8 cellular contexts compared by ENCODE assay signal in genomic region chr17:80259642-80260535, GRCh38. TPM values are rescaled to one million over a fixed set of nuclear protein-coding genes. Genes with fewer than 3 reads are reported as not detected.
A peak's percentile ranks its signal among the peaks of the same experiment; 100 is the strongest.
DNase-seq lines count a peak whose midpoint lies in the region; ATAC-seq and TF ChIP-seq lines count a peak whose summit lies in the region.

No MANE protein-coding gene starts in this region.

- peak overlapping the region; percentile 94 to 98 (median 96) for H3K27ac Mint-ChIP-seq in CD4-positive, alpha-beta memory T cell

- peak overlapping the region; percentile 89 for H3K27ac ChIP-seq in CD4-positive, alpha-beta memory T cell (ENCODE audit: low read depth, low read length)
- peak overlapping the region; percentile 94 for H3K27ac ChIP-seq in lower lobe of right lung

- peak; percentile 80 to 84 (median 82) for DNase-seq in CD4-positive, alpha-beta memory T cell
- peak; percentile 70 to 84 for DNase-seq in NCI-H1930 (lab: John Stamatoyannopoulos, UW)
- DNase-seq in activated CD4-positive, alpha-beta T cell treated with anti-CD3 and anti-CD28 coated beads, Interleukin-2, amount 50 U/mL, for 4 hours, result peak; percentile 64 to 74
- peak; percentile 90 for DNase-seq in ecto neural progenitor cell (ENCODE audit: low spot score)
- peak; percentile 81 for DNase-seq in lower lobe of right lung
- DNase-seq in stimulated activated CD4-positive, alpha-beta T cell treated with anti-CD3 and anti-CD28 coated beads, TNF-alpha, amount 100 ng/mL, for 4 hours (ENCODE audit: low read depth in 3 of 3), result peak; percentile 56 to 69 (median 64)

- H3K36me3 Mint-ChIP-seq in CD4-positive, alpha-beta memory T cell, result peaks cover 0 to 22% of the 10 kb centered on the region in 2 donors

- H3K27me3 Mint-ChIP-seq in CD4-positive, alpha-beta memory T cell, result no peaks in the 10 kb centered on the region

- H3K4me3 Mint-ChIP-seq in CD4-positive, alpha-beta memory T cell, result peak overlapping the region; percentile 79 to 92 (median 90)

- H3K9me3 Mint-ChIP-seq in CD4-positive, alpha-beta memory T cell, result peaks cover 0 to 2% (median 0%) of the 10 kb centered on the region in 8 donors

- no peaks in the 10 kb centered on the region for H3K27me3 ChIP-seq in CD4-positive, alpha-beta memory T cell (ENCODE audit: insufficient read depth, low read length)
- H3K27me3 ChIP-seq in lower lobe of right lung (ENCODE audit: low read depth), result no peaks in the 10 kb centered on the region

- CTCF ChIA-PET in CD4-positive, alpha-beta memory T cell (lab: Charles Lee; ENCODE audit: partially characterized antibody), result interaction anchor here (1.6 kb wide), 1 partner anchor 49 kb away, joined by 3 read pairs; no protein-coding TSS in a partner anchor

- H3K4me1 Mint-ChIP-seq in CD4-positive, alpha-beta memory T cell, result peaks cover 33 to 74% (median 45%) of the 10 kb centered on the region in 4 donors

- H3K36me3 ChIP-seq in CD4-positive, alpha-beta memory T cell (ENCODE audit: insufficient read depth, low read length), result no peaks in the 10 kb centered on the region
- H3K36me3 ChIP-seq in lower lobe of right lung, result no peaks in the 10 kb centered on the region

- H3K9me3 ChIP-seq in CD4-positive, alpha-beta memory T cell (ENCODE audit: control insufficient read depth in 1 of 2, low read length in 2 of 2), result no peaks in the 10 kb centered on the region
- no peaks in the 10 kb centered on the region for H3K9me3 ChIP-seq in lower lobe of right lung

- TF ChIP-seq CTCF in lower lobe of right lung (IDR thresholded peaks at IDR 0.05), result no peak

- peak overlapping the region in 1 of 2 donors; percentile 34 for H3K4me3 ChIP-seq in CD4-positive, alpha-beta memory T cell (ENCODE audit: low read length in 2 of 2)
- peak overlapping the region; percentile 67 for H3K4me3 ChIP-seq in lower lobe of right lung

- ATAC-seq in GM21737 (IDR thresholded peaks at IDR 0.05; ENCODE audit: unreplicated experiment) (peak; percentile 30), lower lobe of right lung (peak; percentile 77 to 81), GM21367 (IDR thresholded peaks at IDR 0.05; ENCODE audit: unreplicated experiment) (no peak)

- intact Hi-C loops in CD4-positive, alpha-beta memory T cell (cut with micrococcal nuclease), result loop anchor here (2.0 kb wide), 1 partner anchor 113 kb away; the partner anchor contains the start of gene EIF4A3
- intact Hi-C loops in lower lobe of right lung (cut with DNase I), result no loop called here

- POLR2A ChIA-PET in CD4-positive, alpha-beta memory T cell (lab: Charles Lee; ENCODE audit: partially characterized antibody), result interaction anchor here (0.6 to 7.9 kb wide), 7 partner anchors 11 to 158 kb away, joined by 3 to 71 read pairs (median 4); partner anchors contain the start of genes GAA, SGSH and SLC26A11

- peaks cover 51% of the 10 kb centered on the region for H3K4me1 ChIP-seq in CD4-positive, alpha-beta memory T cell (ENCODE audit: insufficient read depth, low read length)
- peaks cover 55% of the 10 kb centered on the region for H3K4me1 ChIP-seq in lower lobe of right lung

RNA-seq across cellular contexts. Expression of gene RNF213, which starts 0.8 kb away (rescaled TPM):
- total RNA-seq in CD4-positive, alpha-beta memory T cell, result 100 to 1,000 TPM; 367 to 399 TPM
- polyA plus RNA-seq in CD4-positive, alpha-beta memory T cell, result 10 to 100 TPM; 11.2 to 67.9 TPM
- total RNA-seq in lower lobe of right lung, result 300 TPM

RNA-seq across cellular contexts. Expression of gene SLC26A11, which starts 39.7 kb away (rescaled TPM):
- total RNA-seq in CD4-positive, alpha-beta memory T cell, result 100 to 1,000 TPM; 121 to 126 TPM
- 10 to 100 TPM in 1 of 2 donors, 1 to 10 TPM in 1; 6.3 to 10.6 TPM for polyA plus RNA-seq in CD4-positive, alpha-beta memory T cell
- 42.4 TPM for total RNA-seq in lower lobe of right lung

RNA-seq across cellular contexts. Expression of gene SGSH, which starts 39.8 kb away (rescaled TPM):
- 100 to 1,000 TPM; 189 to 198 TPM for total RNA-seq in CD4-positive, alpha-beta memory T cell
- 10 to 100 TPM; 37.8 to 58.6 TPM for polyA plus RNA-seq in CD4-positive, alpha-beta memory T cell
- total RNA-seq in lower lobe of right lung, result 57.8 TPM
